Comparison of ENCODE assay signal across 24 cellular contexts in genomic region chr20:11920083-11920482, GRCh38. TPM values are rescaled to one million over a fixed set of nuclear protein-coding genes. Genes with fewer than 3 reads are reported as not detected.
DNase-seq lines count a peak whose midpoint lies in the region; ATAC-seq and TF ChIP-seq lines count a peak whose summit lies in the region.
"Had no signal": no experiment of that assay in that cellular context is flagged by ENCODE, and none has a peak within 500 bp of the region (broad histone marks: within the 10 kb centered on the region; RNA-seq: fewer than 3 reads in every experiment).

No MANE protein-coding gene starts in this region.

- TF ChIP-seq CTCF in KMS-11 (conservative IDR thresholded peaks at IDR 0.05; ENCODE audit: low read depth, low read length) (no peak), hepatocyte (IDR thresholded peaks at IDR 0.05; ENCODE audit: poor library complexity) (no peak), sigmoid colon (IDR thresholded peaks at IDR 0.05) (no peak), GM23338 (conservative IDR thresholded peaks at IDR 0.05; ENCODE audit: low read depth in 2 of 2) (no peak)

- H3K79me2 ChIP-seq in KMS-11 (ENCODE audit: insufficient read depth, low read depth) = peaks cover 63% of the 10 kb centered on the region
- peaks cover 87% of the 10 kb centered on the region for H3K79me2 ChIP-seq in hepatocyte
- H3K79me2 ChIP-seq in GM23338 (replicated peaks; ENCODE audit: insufficient read depth) = peaks cover 62% of the 10 kb centered on the region

- peaks cover 39% of the 10 kb centered on the region for H3K4me1 Mint-ChIP-seq in GM23338

- no peak for TF ChIP-seq POLR2A in sigmoid colon (IDR thresholded peaks at IDR 0.05)

- H3F3A ChIP-seq in GM23338 (replicated peaks; ENCODE audit: low read depth) = no peaks in the 10 kb centered on the region

- intact Hi-C loops in sigmoid colon (cut with DNase I) = no loop called here

- H3K27ac ChIP-seq in KMS-11 = peak overlapping the region; percentile 93
- H3K27ac ChIP-seq in hepatocyte = peak overlapping the region; percentile 75
- no peak overlapping the region for H3K27ac ChIP-seq in sigmoid colon
- no peak overlapping the region for H3K27ac ChIP-seq in GM23338 (ENCODE audit: low read depth)

- TF ChIP-seq EP300 in sigmoid colon (IDR thresholded peaks at IDR 0.05) = no peak

- H4K20me1 ChIP-seq in KMS-11 (ENCODE audit: insufficient read depth) = no peaks in the 10 kb centered on the region
- H4K20me1 ChIP-seq in hepatocyte (ENCODE audit: insufficient read depth, poor library complexity, severe bottlenecking) = peaks cover 6% of the 10 kb centered on the region
- H4K20me1 ChIP-seq in GM23338 (replicated peaks; ENCODE audit: insufficient read depth) = peaks cover 10% of the 10 kb centered on the region; the same call in 1 of the 2 replicates

- H3K36me3 ChIP-seq in KMS-11 (ENCODE audit: insufficient read depth) (no peaks in the 10 kb centered on the region), hepatocyte (replicated peaks; ENCODE audit: insufficient read depth, low read depth) (no peaks in the 10 kb centered on the region), sigmoid colon (peaks cover 0 to 19% (median 2%) of the 10 kb centered on the region in 4 donors), GM23338 (ENCODE audit: insufficient read depth) (no peaks in the 10 kb centered on the region)

- H3K27ac Mint-ChIP-seq in GM23338 = no peak overlapping the region
- H3K27ac Mint-ChIP-seq: activated CD4-positive, alpha-beta T cell treated with anti-CD3 and anti-CD28 coated beads for 36 hours; CD4-positive, alpha-beta T cell; T-cell had no signal

- no peaks in the 10 kb centered on the region for H3K9me3 Mint-ChIP-seq in GM23338
- H3K9me3 Mint-ChIP-seq: CD4-positive, alpha-beta T cell; nephron; T-cell had no signal

- H3K9me2 ChIP-seq in hepatocyte (replicated peaks; ENCODE audit: insufficient read depth) (no peaks in the 10 kb centered on the region), GM23338 (ENCODE audit: insufficient read depth) (no peaks in the 10 kb centered on the region)

- peak overlapping the region; percentile 76; the same call in 1 of the 2 replicates for H3K9ac ChIP-seq in KMS-11

- H3K4me1 ChIP-seq in KMS-11 (ENCODE audit: low read depth, poor library complexity, severe bottlenecking) (peaks cover 40% of the 10 kb centered on the region), hepatocyte (ENCODE audit: insufficient read depth) (no peaks in the 10 kb centered on the region), sigmoid colon (peaks cover 0 to 35% (median 20%) of the 10 kb centered on the region in 4 donors), GM23338 (ENCODE audit: insufficient read depth) (peaks cover 27% of the 10 kb centered on the region)

- no peak overlapping the region for H3K4me3 Mint-ChIP-seq in GM23338
- H3K4me3 Mint-ChIP-seq: activated CD4-positive, alpha-beta T cell treated with anti-CD3 and anti-CD28 coated beads for 36 hours; CD4-positive, alpha-beta T cell; T-cell had no signal

- H3K4me2 ChIP-seq in KMS-11 (peak overlapping the region; percentile 93), hepatocyte (peak overlapping the region; percentile 69), GM23338 (no peak overlapping the region)

- no peaks in the 10 kb centered on the region for H3K27me3 Mint-ChIP-seq in GM23338 (ENCODE audit: insufficient read depth, low read depth, poor library complexity)
- H3K27me3 Mint-ChIP-seq: activated CD4-positive, alpha-beta T cell treated with anti-CD3 and anti-CD28 coated beads for 36 hours; CD4-positive, alpha-beta T cell; T-cell had no signal

- H2AFZ ChIP-seq in KMS-11 (ENCODE audit: low read depth) = no peak overlapping the region
- no peak overlapping the region for H2AFZ ChIP-seq in hepatocyte
- no peak overlapping the region for H2AFZ ChIP-seq in GM23338

- peaks cover 20% of the 10 kb centered on the region for H3K36me3 Mint-ChIP-seq in GM23338 (ENCODE audit: low read depth)

- H3K27me3 ChIP-seq in KMS-11 (ENCODE audit: insufficient read depth, low read depth) = no peaks in the 10 kb centered on the region
- no peaks in the 10 kb centered on the region for H3K27me3 ChIP-seq in hepatocyte
- no peaks in the 10 kb centered on the region for H3K27me3 ChIP-seq in sigmoid colon
- no peaks in the 10 kb centered on the region for H3K27me3 ChIP-seq in GM23338 (ENCODE audit: insufficient read depth)
- H3K27me3 ChIP-seq: thyroid gland had no signal

- DNase-seq in NCI-H69 (lab: John Stamatoyannopoulos, UW) (peak; percentile 47), hepatocyte (ENCODE audit: low spot score) (no peak), sigmoid colon (no peak), OCI-M2 (lab: John Stamatoyannopoulos, UW; ENCODE audit: unreplicated experiment) (no peak), hippocampal formation (lab: John Stamatoyannopoulos, UW) (no peak), GM23338 (ENCODE audit: low spot score) (no peak)
- no peak for DNase-seq in activated CD4-positive, alpha-beta T cell treated with anti-CD3 and anti-CD28 coated beads for 1 hour
- DNase-seq: activated CD4-positive, alpha-beta T cell treated with anti-CD3 and anti-CD28 coated beads for 36 hours; activated naive CD4-positive, alpha-beta T cell treated with anti-CD3 and anti-CD28 coated beads, Interleukin-2, amount 50 U/mL, for 16 hours; activated T-cell treated with anti-CD3 and anti-CD28 coated beads, Interleukin-2, amount 50 U/mL, for 48 hours; CD4-positive, alpha-beta T cell; central memory CD4-positive, alpha-beta T cell; foreskin melanocyte; kidney glomerular epithelial cell; NCI-H1105; NCI-H2107; NCI-H526 treated with DMSO at 0.1 percent for 48 hours; PC-3; posterior cingulate gyrus; SHP77 treated with DMSO at 0.1 percent for 48 hours; T-cell; thyroid gland had no signal

- no peak for ATAC-seq in GM23338
- ATAC-seq: activated CD4-positive, alpha-beta T cell treated with anti-CD3 and anti-CD28 coated beads for 36 hours; PC-3; T-cell had no signal

- 77% methylated on average over 1 of the region's 1 CpG for WGBS in hepatocyte (ENCODE audit: low lambda C conversion rate, missing lambda C conversion rate)
- WGBS in sigmoid colon, 2 donors = 91 to 98% methylated on average over 1 of the region's 1 CpG

- H3K4me3 ChIP-seq in KMS-11 (IDR thresholded peaks at IDR 0.05; ENCODE audit: insufficient read depth, low read depth, low read length) (no peak overlapping the region), hepatocyte (peak overlapping the region; percentile 32), sigmoid colon (peak overlapping the region in 3 of 4 donors; percentile 20 to 36 (median 33)), GM23338 (no peak overlapping the region)
- H3K4me3 ChIP-seq: thyroid gland had no signal

- no peaks in the 10 kb centered on the region for H3K9me3 ChIP-seq in hepatocyte (ENCODE audit: low read depth)
- no peaks in the 10 kb centered on the region for H3K9me3 ChIP-seq in sigmoid colon
- H3K9me3 ChIP-seq: thyroid gland had no signal

TF ChIP-seq in GM23338, 12 proteins besides CTCF, POLR2A, EP300 and RAD21 (continues in another document):
- TF ChIP-seq JUNB (IDR thresholded peaks at IDR 0.05; ENCODE audit: unreplicated experiment) = no peak
- no peak for TF ChIP-seq ZNF114 (CRISPR knock-in tag; IDR thresholded peaks at IDR 0.05)

RNA-seq across cellular contexts. Expression of gene BTBD3, which starts 2.4 kb away (rescaled TPM):
- total RNA-seq in hepatocyte (68.3 and 79.0 TPM in 2 replicates), sigmoid colon (10 to 100 TPM; 26.8 to 47.6 (median 31.6) TPM)
- polyA plus RNA-seq in hepatocyte (20.1 and 22.3 TPM in 2 replicates), sigmoid colon (10 to 100 TPM; 14.6 to 23.8 (median 22.2) TPM), GM23338 (2016; fragmentation: Nextera tagmentation; extraction: Ambion mirVana) (11.8 and 13.6 TPM in 2 replicates)
- 45.1 and 47.0 TPM in 2 replicates for total RNA-seq in GM23338 (2014; rRNA removed; shearing (Covaris generic))

Comparison
In these comparisons a context has a peak if more than half of its experiments do, and no peak if none do; other contexts are left out.
1. H3K27ac ChIP-seq: peak in KMS-11 (single experiment) and hepatocyte (single experiment); none in sigmoid colon (0 of 4) and GM23338 (single experiment).
2. H3K4me3 ChIP-seq: peak in hepatocyte (single experiment) and sigmoid colon (3 of 4); none in KMS-11 (single experiment) and GM23338 (single experiment).